23 cellular contexts compared by ENCODE assay signal in genomic region chr3:140447136-140447535, GRCh38.
"Had no signal": no experiment of that assay in that cellular context is flagged by ENCODE, and none has a peak within 500 bp of the region (broad histone marks: within the 10 kb centered on the region; RNA-seq: fewer than 3 reads in every experiment).

No MANE protein-coding gene starts in this region.

- DNase-seq: activated CD4-positive, alpha-beta T cell treated with anti-CD3 and anti-CD28 coated beads, Interleukin-2, amount 50 U/mL, for 1 hour; activated CD4-positive, CD25-positive, alpha-beta regulatory T cell treated with anti-CD3 and anti-CD28 coated beads, Interleukin-2, amount 50 U/mL, for 72 hours; activated CD8-positive, alpha-beta memory T cell treated with anti-CD3 and anti-CD28 coated beads, Interleukin-2, amount 10 ng/mL, durations not matched to agents 7 days and 5 days; activated CD8-positive, alpha-beta T cell treated with anti-CD3 and anti-CD28 coated beads, Interleukin-2, amount 10 ng/mL, durations not matched to agents 7 days and 5 days; activated naive CD8-positive, alpha-beta T cell treated with anti-CD3 and anti-CD28 coated beads, Interleukin-2, amount 50 U/mL, for 24 hours; activated T-cell treated with anti-CD3 and anti-CD28 coated beads, Interleukin-2, amount 50 U/mL, for 48 hours; cortex of kidney; effector memory CD8-positive, alpha-beta T cell; erythroblast; foreskin keratinocyte; heart right ventricle; left ventricle myocardium superior; mucosa of descending colon; stimulated activated CD4-positive, alpha-beta T cell treated with anti-CD3 and anti-CD28 coated beads, Interleukin-15, amount 100 ng/mL, for 24 hours; stimulated activated CD4-positive, alpha-beta T cell treated with anti-CD3 and anti-CD28 coated beads, Interleukin-2, amount 100 ng/mL, for 24 hours; stimulated activated naive B cell treated with anti-CD40 and anti-IgM and Interleukin-4, amounts not matched to agents 10 μg/mL and 1 μg/mL and 100 μg/mL, for 72 hours; T-helper 17 cell; T1000; WERI-Rb-1 had no signal

- H3K27ac ChIP-seq: heart right ventricle, prostate gland, right atrium auricular region, suprapubic skin, tibial nerve, WERI-Rb-1 had no signal

- H3K4me3 ChIP-seq: heart right ventricle, mucosa of descending colon, prostate gland, right atrium auricular region, suprapubic skin, tibial nerve had no signal

- H3K4me1 ChIP-seq: foreskin keratinocyte, prostate gland, suprapubic skin had no signal

- H3K9me3 ChIP-seq: heart right ventricle, mucosa of descending colon, prostate gland, right atrium auricular region, suprapubic skin, tibial nerve had no signal

- H3K27me3 ChIP-seq: foreskin keratinocyte, heart right ventricle, right atrium auricular region, suprapubic skin, tibial nerve had no signal

- H3K36me3 ChIP-seq: heart right ventricle, prostate gland, right atrium auricular region, suprapubic skin, tibial nerve, WERI-Rb-1 had no signal

- ATAC-seq: activated CD8-positive, alpha-beta memory T cell treated with anti-CD3 and anti-CD28 coated beads, Interleukin-2, amount 10 ng/mL, durations not matched to agents 7 days and 5 days; activated CD8-positive, alpha-beta T cell treated with anti-CD3 and anti-CD28 coated beads, Interleukin-2, amount 10 ng/mL, durations not matched to agents 7 days and 5 days; activated naive CD8-positive, alpha-beta T cell treated with anti-CD3 and anti-CD28 coated beads, Interleukin-2, amount 50 U/mL, for 24 hours; effector memory CD8-positive, alpha-beta T cell; foreskin keratinocyte; heart right ventricle; left ventricle myocardium superior; mucosa of descending colon; stimulated activated naive B cell treated with anti-CD40 and anti-IgM and Interleukin-4, amounts not matched to agents 10 μg/mL and 1 μg/mL and 100 μg/mL, for 72 hours; T-helper 17 cell had no signal
